32 cellular contexts compared by ENCODE assay signal in the genomic region with DNA sequence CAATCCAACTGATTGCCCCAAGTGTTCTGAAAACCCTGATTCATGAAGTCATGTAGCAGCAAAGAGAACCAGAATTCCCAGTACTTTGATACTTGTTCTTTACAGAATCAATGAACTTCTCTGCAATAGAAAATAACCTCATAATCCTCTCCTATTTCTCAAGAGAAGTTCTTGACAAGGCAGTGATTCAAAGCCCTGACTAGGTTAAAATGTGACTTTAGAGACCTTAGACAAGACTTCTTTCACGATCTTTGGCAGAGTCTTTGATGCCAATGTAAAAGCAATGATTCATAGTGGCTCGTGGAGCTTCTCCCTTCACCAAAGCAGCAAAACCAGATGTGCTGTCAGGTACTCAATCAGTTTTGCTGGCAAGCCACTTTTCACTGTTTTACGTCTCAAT.
"Had no signal": no experiment of that assay in that cellular context is flagged by ENCODE, and none has a peak within 500 bp of the region (broad histone marks: within the 10 kb centered on the region; RNA-seq: fewer than 3 reads in every experiment).

No MANE protein-coding gene starts in this region.

- H3K4me1 ChIP-seq: breast epithelium, pancreas, psoas muscle, right atrium auricular region, suprapubic skin, tibial artery had no signal

- H3K9me3 Mint-ChIP-seq: activated CD8-positive, alpha-beta T cell treated with anti-CD3 and anti-CD28 coated beads for 36 hours; activated naive CD4-positive, alpha-beta T cell treated with anti-CD3 and anti-CD28 coated beads, Interleukin-2, amount 50 U/mL, for 24 hours; activated naive CD8-positive, alpha-beta T cell treated with anti-CD3 and anti-CD28 coated beads, Interleukin-2, amount 50 U/mL, for 24 hours; activated T-cell treated with anti-CD3 and anti-CD28 coated beads, Interleukin-2, amount 50 U/mL, for 4 hours; activated T-helper 17 cell treated with anti-CD3 and anti-CD28 coated beads, Interleukin-2, amount 50 U/mL, for 72 hours; mesothelial cell of epicardium; naive thymus-derived CD4-positive, alpha-beta T cell; WTC11 had no signal

- ATAC-seq: activated CD8-positive, alpha-beta T cell treated with anti-CD3 and anti-CD28 coated beads for 36 hours; activated naive CD8-positive, alpha-beta T cell treated with anti-CD3 and anti-CD28 coated beads, Interleukin-2, amount 50 U/mL, for 24 hours; activated T-cell treated with anti-CD3 and anti-CD28 coated beads, Interleukin-2, amount 50 U/mL, for 4 hours; activated T-helper 17 cell treated with anti-CD3 and anti-CD28 coated beads, Interleukin-2, amount 50 U/mL, for 72 hours; left ventricle myocardium superior; naive thymus-derived CD4-positive, alpha-beta T cell; pancreas; psoas muscle; T-helper 17 cell; WTC11 had no signal

- H3K4me1 Mint-ChIP-seq: activated naive CD4-positive, alpha-beta T cell treated with anti-CD3 and anti-CD28 coated beads, Interleukin-2, amount 50 U/mL, for 24 hours; activated naive CD8-positive, alpha-beta T cell treated with anti-CD3 and anti-CD28 coated beads, Interleukin-2, amount 50 U/mL, for 24 hours; activated T-helper 17 cell treated with anti-CD3 and anti-CD28 coated beads, Interleukin-2, amount 50 U/mL, for 72 hours; mesothelial cell of epicardium; naive thymus-derived CD4-positive, alpha-beta T cell had no signal

- DNase-seq: activated CD4-positive, alpha-beta T cell treated with anti-CD3 and anti-CD28 coated beads, Interleukin-2, amount 50 U/mL, for 1 hour; activated CD8-positive, alpha-beta T cell treated with anti-CD3 and anti-CD28 coated beads for 36 hours; activated naive CD8-positive, alpha-beta T cell treated with anti-CD3 and anti-CD28 coated beads, Interleukin-2, amount 50 U/mL, for 24 hours; activated T-cell treated with anti-CD3 and anti-CD28 coated beads, Interleukin-2, amount 50 U/mL, for 4 hours; amygdala; dermis blood vessel endothelial cell; effector CD4-positive, alpha-beta T cell; erythroblast; glutamatergic neuron; islet precursor cell; left ventricle myocardium superior; naive thymus-derived CD4-positive, alpha-beta T cell; nucleus accumbens; pancreas; psoas muscle; stimulated activated CD4-positive, alpha-beta T cell treated with anti-CD3 and anti-CD28 coated beads, Interleukin-15, amount 100 ng/mL, for 24 hours; stimulated activated CD4-positive, alpha-beta T cell treated with anti-CD3 and anti-CD28 coated beads, Interleukin-2, amount 100 ng/mL, for 24 hours; stimulated activated naive CD4-positive, alpha-beta T cell; T-helper 17 cell; T1000; tibial artery had no signal

- H2AFZ ChIP-seq: hepatocyte had no signal

- H3K27me3 ChIP-seq: breast epithelium, hepatocyte, pancreas, right atrium auricular region, suprapubic skin, tibial artery had no signal

- H3K4me3 Mint-ChIP-seq: activated CD8-positive, alpha-beta T cell treated with anti-CD3 and anti-CD28 coated beads for 36 hours; activated naive CD4-positive, alpha-beta T cell treated with anti-CD3 and anti-CD28 coated beads, Interleukin-2, amount 50 U/mL, for 24 hours; activated naive CD8-positive, alpha-beta T cell treated with anti-CD3 and anti-CD28 coated beads, Interleukin-2, amount 50 U/mL, for 24 hours; activated T-cell treated with anti-CD3 and anti-CD28 coated beads, Interleukin-2, amount 50 U/mL, for 4 hours; activated T-helper 17 cell treated with anti-CD3 and anti-CD28 coated beads, Interleukin-2, amount 50 U/mL, for 72 hours; mesothelial cell of epicardium; naive thymus-derived CD4-positive, alpha-beta T cell; T-helper 17 cell; WTC11 had no signal

- H3K36me3 ChIP-seq: breast epithelium, pancreas, right atrium auricular region, suprapubic skin, tibial artery had no signal

- H3K9me3 ChIP-seq: breast epithelium, pancreas, psoas muscle, right atrium auricular region, suprapubic skin, tibial artery had no signal

- H3K27ac ChIP-seq: breast epithelium, hepatocyte, pancreas, psoas muscle, right atrium auricular region, suprapubic skin, tibial artery had no signal

- H3K36me3 Mint-ChIP-seq: WTC11 had no signal

- FAIRE-seq: colon, endometrium, frontal cortex, pancreas had no signal

- H3K27ac Mint-ChIP-seq: activated CD8-positive, alpha-beta T cell treated with anti-CD3 and anti-CD28 coated beads for 36 hours; activated naive CD4-positive, alpha-beta T cell treated with anti-CD3 and anti-CD28 coated beads, Interleukin-2, amount 50 U/mL, for 24 hours; activated naive CD8-positive, alpha-beta T cell treated with anti-CD3 and anti-CD28 coated beads, Interleukin-2, amount 50 U/mL, for 24 hours; activated T-helper 17 cell treated with anti-CD3 and anti-CD28 coated beads, Interleukin-2, amount 50 U/mL, for 72 hours; mesothelial cell of epicardium; naive thymus-derived CD4-positive, alpha-beta T cell; T-helper 17 cell; WTC11 had no signal

- H3K4me2 ChIP-seq: hepatocyte had no signal

- H3K79me2 ChIP-seq: hepatocyte had no signal

- H3K4me3 ChIP-seq: breast epithelium, hepatocyte, pancreas, psoas muscle, right atrium auricular region, suprapubic skin, tibial artery had no signal

- H3K27me3 Mint-ChIP-seq: activated CD8-positive, alpha-beta T cell treated with anti-CD3 and anti-CD28 coated beads for 36 hours; activated naive CD4-positive, alpha-beta T cell treated with anti-CD3 and anti-CD28 coated beads, Interleukin-2, amount 50 U/mL, for 24 hours; activated naive CD8-positive, alpha-beta T cell treated with anti-CD3 and anti-CD28 coated beads, Interleukin-2, amount 50 U/mL, for 24 hours; activated T-helper 17 cell treated with anti-CD3 and anti-CD28 coated beads, Interleukin-2, amount 50 U/mL, for 72 hours; naive thymus-derived CD4-positive, alpha-beta T cell; T-helper 17 cell had no signal
